Comparison of ENCODE assay signal across 8 cellular contexts in genomic region chr2:10378189-10378588, GRCh38.
DNase-seq lines count a peak whose midpoint lies in the region; ATAC-seq lines count a peak whose summit lies in the region.

No MANE protein-coding gene starts in this region.

- peaks cover 82 to 100% (median 98%) of the 10 kb centered on the region in 10 experiments for H3K4me1 ChIP-seq in BLaER1 treated with 17β-estradiol and CSF1 and Interleukin-3, amounts not matched to agents 10 nM and 100 nM
- peaks cover 18% of the 10 kb centered on the region for H3K4me1 ChIP-seq in mesendoderm (ENCODE audit: control insufficient read depth, low read depth, low read length)

- no peak overlapping the region for H3K18ac ChIP-seq in mesendoderm (ENCODE audit: low read length)

- H4K8ac ChIP-seq in mesendoderm (ENCODE audit: low read depth, low read length) = no peak overlapping the region

- H2BK5ac ChIP-seq in mesendoderm (ENCODE audit: low read length) = no peak overlapping the region

- peaks cover 6% of the 10 kb centered on the region for H3K36me3 Mint-ChIP-seq in activated CD4-positive, alpha-beta T cell treated with anti-CD3 and anti-CD28 coated beads, Interleukin-2, amount 10 ng/mL, durations not matched to agents 24 days and 14 days (ENCODE audit: low read depth)
- no peaks in the 10 kb centered on the region for H3K36me3 Mint-ChIP-seq in activated T-helper 1 cell treated with anti-CD3 and anti-CD28 coated beads, Interleukin-12 subunit alpha, Interleukin-12 subunit beta, Interleukin-2, Interleukin-4 antibody, amounts not matched to agents 30 ng/mL and 10 ng/mL and 1 ng/mL, durations not matched to agents 14 hours and 24 hours and 36 hours (ENCODE audit: low read depth)

- no peak overlapping the region for H4K5ac ChIP-seq in mesendoderm (ENCODE audit: low read length)

- H3K27me3 ChIP-seq in BLaER1 treated with 17β-estradiol and CSF1 and Interleukin-3, amounts not matched to agents 10 nM and 100 nM = no peaks in the 10 kb centered on the region
- no peaks in the 10 kb centered on the region for H3K27me3 ChIP-seq in mesendoderm (ENCODE audit: insufficient read depth, low read length, poor library complexity)

- peak; percentile 74 for ATAC-seq in HG03159 (IDR thresholded peaks at IDR 0.05; ENCODE audit: unreplicated experiment)

- no peak overlapping the region for H2BK15ac ChIP-seq in mesendoderm (replicated peaks; ENCODE audit: low read depth)

- WGBS in mesendoderm (ENCODE audit: extremely low coverage, insufficient coverage, low lambda C conversion rate) = no CpG with 5 or more reads among the region's 7 CpGs

- H3K9me3 Mint-ChIP-seq in activated CD4-positive, alpha-beta T cell treated with anti-CD3 and anti-CD28 coated beads, Interleukin-2, amount 10 ng/mL, durations not matched to agents 24 days and 14 days = no peaks in the 10 kb centered on the region
- H3K9me3 Mint-ChIP-seq in activated T-helper 1 cell treated with anti-CD3 and anti-CD28 coated beads, Interleukin-12 subunit alpha, Interleukin-12 subunit beta, Interleukin-2, Interleukin-4 antibody, amounts not matched to agents 30 ng/mL and 10 ng/mL and 1 ng/mL, durations not matched to agents 14 hours and 24 hours and 36 hours = no peaks in the 10 kb centered on the region

- no peaks in the 10 kb centered on the region for H3K79me1 ChIP-seq in mesendoderm (ENCODE audit: low read length)

- no peak overlapping the region for H3K4me3 ChIP-seq in BLaER1 treated with 17β-estradiol and CSF1 and Interleukin-3, amounts not matched to agents 10 nM and 100 nM
- no peak overlapping the region for H3K4me3 ChIP-seq in mesendoderm (ENCODE audit: low read length)

- peaks cover 65 to 100% (median 89%) of the 10 kb centered on the region in 11 experiments for H4K20me1 ChIP-seq in BLaER1 treated with 17β-estradiol and CSF1 and Interleukin-3, amounts not matched to agents 10 nM and 100 nM

- H3K4ac ChIP-seq in mesendoderm (ENCODE audit: low read depth, low read length) = no peak overlapping the region

- H3K27ac ChIP-seq in BLaER1 treated with 17β-estradiol and CSF1 and Interleukin-3, amounts not matched to agents 10 nM and 100 nM = peak overlapping the region in 6 of 11 experiments; percentile 2 to 88 (median 82); a peak in 8 of 22 replicates
- H3K27ac ChIP-seq in mesendoderm (ENCODE audit: low read depth, low read length) = no peak overlapping the region

- DNase-seq in GM19240 (ENCODE audit: insufficient read length, low spot score) = peak; percentile 65
- DNase-seq in activated CD4-positive, alpha-beta T cell treated with anti-CD3 and anti-CD28 coated beads, Interleukin-2, amount 10 ng/mL, durations not matched to agents 24 days and 14 days = peak; percentile 66
- DNase-seq in mesendoderm = no peak
- no peak for DNase-seq in medulla oblongata (ENCODE audit: extremely low spot score)
- DNase-seq in amygdala (lab: John Stamatoyannopoulos, UW) = no peak
- DNase-seq in activated T-helper 1 cell treated with anti-CD3 and anti-CD28 coated beads, Interleukin-12 subunit alpha, Interleukin-12 subunit beta, Interleukin-2, Interleukin-4 antibody, amounts not matched to agents 30 ng/mL and 10 ng/mL and 1 ng/mL, durations not matched to agents 14 hours and 24 hours and 36 hours (ENCODE audit: low spot score) = no peak

- no peaks in the 10 kb centered on the region for H3K79me2 ChIP-seq in mesendoderm (ENCODE audit: control insufficient read depth, insufficient read depth, low read length)

- H3K4me1 Mint-ChIP-seq in activated CD4-positive, alpha-beta T cell treated with anti-CD3 and anti-CD28 coated beads, Interleukin-2, amount 10 ng/mL, durations not matched to agents 24 days and 14 days = peaks cover 64% of the 10 kb centered on the region
- H3K4me1 Mint-ChIP-seq in activated T-helper 1 cell treated with anti-CD3 and anti-CD28 coated beads, Interleukin-12 subunit alpha, Interleukin-12 subunit beta, Interleukin-2, Interleukin-4 antibody, amounts not matched to agents 30 ng/mL and 10 ng/mL and 1 ng/mL, durations not matched to agents 14 hours and 24 hours and 36 hours (ENCODE audit: low read depth) = peaks cover 71% of the 10 kb centered on the region

- H3K4me3 Mint-ChIP-seq in activated CD4-positive, alpha-beta T cell treated with anti-CD3 and anti-CD28 coated beads, Interleukin-2, amount 10 ng/mL, durations not matched to agents 24 days and 14 days = no peak overlapping the region
- no peak overlapping the region for H3K4me3 Mint-ChIP-seq in activated T-helper 1 cell treated with anti-CD3 and anti-CD28 coated beads, Interleukin-12 subunit alpha, Interleukin-12 subunit beta, Interleukin-2, Interleukin-4 antibody, amounts not matched to agents 30 ng/mL and 10 ng/mL and 1 ng/mL, durations not matched to agents 14 hours and 24 hours and 36 hours

- H3K27ac Mint-ChIP-seq in activated CD4-positive, alpha-beta T cell treated with anti-CD3 and anti-CD28 coated beads, Interleukin-2, amount 10 ng/mL, durations not matched to agents 24 days and 14 days = no peak overlapping the region
- H3K27ac Mint-ChIP-seq in activated T-helper 1 cell treated with anti-CD3 and anti-CD28 coated beads, Interleukin-12 subunit alpha, Interleukin-12 subunit beta, Interleukin-2, Interleukin-4 antibody, amounts not matched to agents 30 ng/mL and 10 ng/mL and 1 ng/mL, durations not matched to agents 14 hours and 24 hours and 36 hours = no peak overlapping the region

- H3K56ac ChIP-seq in mesendoderm (ENCODE audit: low read length) = no peak overlapping the region

- H3K9ac ChIP-seq in BLaER1 treated with 17β-estradiol and CSF1 and Interleukin-3, amounts not matched to agents 10 nM and 100 nM = peak overlapping the region in 4 of 11 experiments; percentile 45 to 74 (median 54); a peak in 7 of 22 replicates
- H3K9ac ChIP-seq in mesendoderm (ENCODE audit: low read length) = no peak overlapping the region

- no peaks in the 10 kb centered on the region for H3K27me3 Mint-ChIP-seq in activated CD4-positive, alpha-beta T cell treated with anti-CD3 and anti-CD28 coated beads, Interleukin-2, amount 10 ng/mL, durations not matched to agents 24 days and 14 days
- no peaks in the 10 kb centered on the region for H3K27me3 Mint-ChIP-seq in activated T-helper 1 cell treated with anti-CD3 and anti-CD28 coated beads, Interleukin-12 subunit alpha, Interleukin-12 subunit beta, Interleukin-2, Interleukin-4 antibody, amounts not matched to agents 30 ng/mL and 10 ng/mL and 1 ng/mL, durations not matched to agents 14 hours and 24 hours and 36 hours (ENCODE audit: insufficient read depth)

- H3K36me3 ChIP-seq in BLaER1 treated with 17β-estradiol and CSF1 and Interleukin-3, amounts not matched to agents 10 nM and 100 nM = peaks cover 0 to 16% (median 0%) of the 10 kb centered on the region in 11 experiments; a peak in 5 of 22 replicates
- H3K36me3 ChIP-seq in mesendoderm (ENCODE audit: control insufficient read depth, insufficient read depth, low read length) = no peaks in the 10 kb centered on the region

- no peak overlapping the region for H2AK5ac ChIP-seq in mesendoderm (ENCODE audit: low read length)

- intact Hi-C loops in activated CD4-positive, alpha-beta T cell treated with anti-CD3 and anti-CD28 coated beads, Interleukin-2, amount 10 ng/mL, durations not matched to agents 24 days and 14 days (cut with micrococcal nuclease) = no loop called here
- intact Hi-C loops in activated T-helper 1 cell treated with anti-CD3 and anti-CD28 coated beads, Interleukin-12 subunit alpha, Interleukin-12 subunit beta, Interleukin-2, Interleukin-4 antibody, amounts not matched to agents 30 ng/mL and 10 ng/mL and 1 ng/mL, durations not matched to agents 14 hours and 24 hours and 36 hours (cut with micrococcal nuclease) = no loop called here

- no peak overlapping the region for H2BK120ac ChIP-seq in mesendoderm (ENCODE audit: low read depth, low read length)

- H3K23ac ChIP-seq in mesendoderm (ENCODE audit: low read length) = no peak overlapping the region

- H3K4me2 ChIP-seq in BLaER1 treated with 17β-estradiol and CSF1 and Interleukin-3, amounts not matched to agents 10 nM and 100 nM = peak overlapping the region; percentile 55 to 97 (median 92)
- no peak overlapping the region for H3K4me2 ChIP-seq in mesendoderm (ENCODE audit: low read length)

- H3K9me3 ChIP-seq in BLaER1 treated with 17β-estradiol and CSF1 and Interleukin-3, amounts not matched to agents 10 nM and 100 nM (replicated peaks in 1 of 11) = no peaks in the 10 kb centered on the region

Comparison
In these comparisons a context has a peak if more than half of its experiments do, and no peak if none do; other contexts are left out.
1. DNase-seq: peak in GM19240 (single experiment) and activated CD4-positive, alpha-beta T cell treated with anti-CD3 and anti-CD28 coated beads, Interleukin-2, amount 10 ng/mL, durations not matched to agents 24 days and 14 days (single experiment); none in mesendoderm (single experiment), medulla oblongata (single experiment), amygdala (0 of 56) and activated T-helper 1 cell treated with anti-CD3 and anti-CD28 coated beads, Interleukin-12 subunit alpha, Interleukin-12 subunit beta, Interleukin-2, Interleukin-4 antibody, amounts not matched to agents 30 ng/mL and 10 ng/mL and 1 ng/mL, durations not matched to agents 14 hours and 24 hours and 36 hours (single experiment).